ENCODE assay signal across 14 cellular contexts in the genomic region with DNA sequence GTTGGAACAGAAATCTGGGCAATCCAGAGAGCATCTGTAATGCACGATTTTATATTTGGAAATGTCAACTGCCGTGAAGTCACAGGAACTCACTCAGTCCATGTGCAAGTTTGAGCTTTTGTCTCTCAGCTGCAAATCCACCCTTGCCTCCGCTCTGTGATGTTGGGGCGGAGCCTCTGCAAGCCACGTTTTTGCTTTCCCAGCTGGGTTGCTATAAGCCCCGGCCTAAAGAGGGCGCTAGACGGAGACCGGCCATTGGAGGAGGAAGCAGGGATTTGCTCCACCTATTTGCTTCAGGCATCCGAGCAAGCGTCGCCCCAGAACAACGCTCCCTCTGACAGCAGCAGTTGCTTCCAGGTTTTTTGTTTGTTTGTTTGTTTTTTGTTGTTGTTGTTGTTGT. TPM values are rescaled to one million over a fixed set of nuclear protein-coding genes. Genes with fewer than 3 reads are reported as not detected.
DNase-seq lines count a peak whose midpoint lies in the region; ATAC-seq and TF ChIP-seq lines count a peak whose summit lies in the region.
"Had no signal": no experiment of that assay in that cellular context is flagged by ENCODE, and none has a peak within 500 bp of the region (broad histone marks: within the 10 kb centered on the region; RNA-seq: fewer than 3 reads in every experiment).

No MANE protein-coding gene starts in this region.

- no peak overlapping the region for H4K91ac ChIP-seq in mesenchymal stem cell (ENCODE audit: low read length)

- H3K18ac ChIP-seq in mesenchymal stem cell (ENCODE audit: low read depth in 1 of 2, low read length in 2 of 2) = no peak overlapping the region

- H3K4me3 ChIP-seq in A673 (ENCODE audit: low read depth, low read length, poor library complexity, severe bottlenecking) (no peak overlapping the region), OCI-LY7 (ENCODE audit: low read depth, low read length, poor library complexity, severe bottlenecking) (no peak overlapping the region), mesenchymal stem cell (ENCODE audit: insufficient read depth in 1 of 2, low read depth in 1 of 2, low read length in 2 of 2) (no peak overlapping the region)
- H3K4me3 ChIP-seq: BLaER1 had no signal

- TF ChIP-seq CTCF in A673 (conservative IDR thresholded peaks at IDR 0.05; ENCODE audit: low read depth, low read length) = peak; percentile 47
- peak; percentile 22 for TF ChIP-seq CTCF in GM12873 (IDR thresholded peaks at IDR 0.05; ENCODE audit: insufficient read depth, low read depth, low read length, missing control alignments)
- peak; percentile 47 for TF ChIP-seq CTCF in OCI-LY7 (conservative IDR thresholded peaks at IDR 0.05; ENCODE audit: low read length)
- TF ChIP-seq CTCF in foreskin keratinocyte (conservative IDR thresholded peaks at IDR 0.05) = peak; percentile 42

- H3K27me3 ChIP-seq in A673 (replicated peaks; ENCODE audit: insufficient read depth, low read depth, low read length, poor library complexity) (no peaks in the 10 kb centered on the region), foreskin keratinocyte (no peaks in the 10 kb centered on the region), mesenchymal stem cell (ENCODE audit: control insufficient read depth in 1 of 2, insufficient read depth in 1 of 2, low read length in 2 of 2) (no peaks in the 10 kb centered on the region)
- H3K27me3 ChIP-seq: BLaER1 had no signal

- H3K36me3 ChIP-seq in A673 (ENCODE audit: insufficient read depth, low read length, poor library complexity, severe bottlenecking) = peaks cover 40% of the 10 kb centered on the region
- H3K36me3 ChIP-seq in OCI-LY7 (ENCODE audit: insufficient read depth, low read length) = peaks cover 13% of the 10 kb centered on the region
- peaks cover 30 to 34% of the 10 kb centered on the region in 2 experiments for H3K36me3 ChIP-seq in mesenchymal stem cell (ENCODE audit: control insufficient read depth in 1 of 2, insufficient read depth in 2 of 2, low read depth in 1 of 2, low read length in 2 of 2)
- H3K36me3 ChIP-seq: BLaER1 had no signal

- no peak overlapping the region for H2BK15ac ChIP-seq in mesenchymal stem cell (ENCODE audit: low read depth, poor library complexity, severe bottlenecking)

- H3K23ac ChIP-seq in mesenchymal stem cell (ENCODE audit: low read length in 2 of 2) = no peak overlapping the region

- no peak for ATAC-seq in foreskin keratinocyte

- BruUV-seq in A673 (replicated peaks; lab: Mats Ljungman, UMichigan) (no TSS peak), OCI-LY7 (replicated peaks; lab: Mats Ljungman, UMichigan) (no TSS peak)

- CTCF ChIA-PET in A673 (lab: Charles Lee) = interaction anchor here (0.7 to 1.0 kb wide), 2 partner anchors 17 to 116 kb away, joined by 3 to 5 read pairs; no protein-coding TSS in a partner anchor
- CTCF ChIA-PET in OCI-LY7 (lab: Charles Lee; ENCODE audit: unreplicated experiment) = no interaction called here

- H3K9me3 ChIP-seq in A673 (ENCODE audit: low read depth, low read length, poor library complexity, severe bottlenecking) = no peaks in the 10 kb centered on the region
- H3K9me3 ChIP-seq in OCI-LY7 (ENCODE audit: low read length) = no peaks in the 10 kb centered on the region
- H3K9me3 ChIP-seq in mesenchymal stem cell (ENCODE audit: control insufficient read depth, low read length) = no peaks in the 10 kb centered on the region
- H3K9me3 ChIP-seq: BLaER1 had no signal

- H3K9me2 ChIP-seq in OCI-LY7 (ENCODE audit: insufficient read depth, low read length) = no peaks in the 10 kb centered on the region

- H2AFZ ChIP-seq in OCI-LY7 (ENCODE audit: low read length) (no peak overlapping the region), mesenchymal stem cell (ENCODE audit: low read depth, low read length) (no peak overlapping the region)

- H3K79me1 ChIP-seq in mesenchymal stem cell (replicated peaks; ENCODE audit: low read length, poor library complexity, severe bottlenecking) = peaks cover 5% of the 10 kb centered on the region

- WGBS in mesenchymal stem cell = 92% methylated on average over 13 of the region's 13 CpGs

- peak; percentile 52 for DNase-seq in A673 (ENCODE audit: low spot score)
- DNase-seq in OCI-LY7 (ENCODE audit: low spot score) = no peak
- no peak for DNase-seq in foreskin keratinocyte
- DNase-seq in mesenchymal stem cell = no peak
- DNase-seq in medulla oblongata (ENCODE audit: extremely low spot score) = no peak
- DNase-seq in DMS79 (lab: John Stamatoyannopoulos, UW) = no peak
- DNase-seq in HT-29 (ENCODE audit: low spot score) = no peak
- DNase-seq: activated gamma-delta T cell treated with Interleukin-2 at 50 U/mL for 16 hours; effector memory CD4-positive, alpha-beta T cell; NCI-H1417; T-helper 2 cell had no signal

- no peak overlapping the region for H3K9ac ChIP-seq in mesenchymal stem cell (ENCODE audit: low read length)
- H3K9ac ChIP-seq: BLaER1 had no signal

- POLR2A ChIA-PET in A673 (lab: Charles Lee; ENCODE audit: low non-redundant PET) = no interaction called here
- POLR2A ChIA-PET in OCI-LY7 (lab: Charles Lee) = no interaction called here

- no peak overlapping the region for H3K4ac ChIP-seq in mesenchymal stem cell (ENCODE audit: low read depth in 1 of 2, low read length in 2 of 2)

- H3K4me2 ChIP-seq in OCI-LY7 (ENCODE audit: low read length) = no peak overlapping the region
- H3K4me2 ChIP-seq in mesenchymal stem cell (ENCODE audit: low read length, poor library complexity, severe bottlenecking) = no peak overlapping the region

- no peak overlapping the region for H2AK5ac ChIP-seq in mesenchymal stem cell (ENCODE audit: low read length, severe bottlenecking)

- no peak overlapping the region for H2BK120ac ChIP-seq in mesenchymal stem cell (ENCODE audit: low read depth, low read length)

- H3K4me1 ChIP-seq in A673 (ENCODE audit: insufficient read depth, low read length, poor library complexity, severe bottlenecking) (peaks cover 38% of the 10 kb centered on the region), OCI-LY7 (ENCODE audit: insufficient read depth, low read length, poor library complexity, severe bottlenecking) (peaks cover 31% of the 10 kb centered on the region), foreskin keratinocyte (no peaks in the 10 kb centered on the region), mesenchymal stem cell (ENCODE audit: control insufficient read depth, insufficient read depth, low read depth, low read length) (peaks cover 1% of the 10 kb centered on the region)

- no peak overlapping the region for H4K8ac ChIP-seq in mesenchymal stem cell (ENCODE audit: low read length)

- intact Hi-C loops in A673 (cut with micrococcal nuclease; ENCODE audit: unreplicated experiment) = loop anchor here (2.0 to 5.0 kb wide), 3 partner anchors 101 to 297 kb away; a partner anchor contains a TSS
- intact Hi-C loops in OCI-LY7 (cut with micrococcal nuclease; ENCODE audit: unreplicated experiment) = no loop called here

- H2BK5ac ChIP-seq in mesenchymal stem cell (ENCODE audit: low read depth, low read length, poor library complexity, severe bottlenecking) = no peak overlapping the region

- H3K79me2 ChIP-seq in OCI-LY7 (ENCODE audit: insufficient read depth, low read depth, low read length) = no peaks in the 10 kb centered on the region

- H4K20me1 ChIP-seq in OCI-LY7 (ENCODE audit: insufficient read depth, low read length) = no peaks in the 10 kb centered on the region
- H4K20me1 ChIP-seq: BLaER1 had no signal

- H2BK12ac ChIP-seq in mesenchymal stem cell (ENCODE audit: low read length in 2 of 2) = no peak overlapping the region

- H3K27ac ChIP-seq in A673 (ENCODE audit: low read depth, low read length, poor library complexity, severe bottlenecking) = peak overlapping the region; percentile 99
- no peak overlapping the region for H3K27ac ChIP-seq in OCI-LY7 (ENCODE audit: low read depth, low read length, poor library complexity, severe bottlenecking)
- H3K27ac ChIP-seq in foreskin keratinocyte = no peak overlapping the region
- H3K27ac ChIP-seq in mesenchymal stem cell (ENCODE audit: low read length, poor library complexity, severe bottlenecking) = no peak overlapping the region
- H3K27ac ChIP-seq: BLaER1 had no signal

- no peak overlapping the region for H3K14ac ChIP-seq in mesenchymal stem cell (ENCODE audit: low read length in 2 of 2)

RNA-seq across cellular contexts. Expression of a gene that starts 56.2 kb away (rescaled TPM):
- 107 and 116 TPM in 2 replicates for total RNA-seq in A673 (2021)
- total RNA-seq in OCI-LY7 (2014; rRNA removed; shearing (Covaris generic)) = 11.6 and 20.9 TPM in 2 replicates
- 36.2 and 44.2 TPM in 2 replicates for total RNA-seq in OCI-LY7 (2022)
- total RNA-seq in foreskin keratinocyte = 17.6 and 18.7 TPM in 2 replicates
- 15.4 and 15.6 TPM in 2 replicates for polyA plus RNA-seq in foreskin keratinocyte
- polyA plus RNA-seq in mesenchymal stem cell (2013, experiment 1 of 2) = 30.1 TPM
- 30.7 TPM for polyA plus RNA-seq in mesenchymal stem cell (2013, experiment 2 of 2)
- total RNA-seq in HT-29 (2014; rRNA removed; shearing (Covaris generic)) = 28.7 and 33.7 TPM in 2 replicates

RNA-seq across cellular contexts. Expression of a gene that starts 58.6 kb away (rescaled TPM):
- total RNA-seq in A673 (2021) (not detected in 2 replicates), OCI-LY7 (2022) (not detected in 2 replicates), foreskin keratinocyte (not detected in 2 replicates)
- not detected in 2 replicates for total RNA-seq in OCI-LY7 (2014; rRNA removed; shearing (Covaris generic))
- polyA plus RNA-seq in foreskin keratinocyte = not detected in 2 replicates
- polyA plus RNA-seq in mesenchymal stem cell (2013, experiment 1 of 2) = not detected
- not detected for polyA plus RNA-seq in mesenchymal stem cell (2013, experiment 2 of 2)
- 0.08 TPM in 1 of 2 replicates, not detected in the other for total RNA-seq in HT-29 (2014; rRNA removed; shearing (Covaris generic))
- total RNA-seq: glomerular endothelial cell had no signal
